ENCODE assay signal across 1 cellular context in genomic region chr4:83019794-83020497, GRCh38.
TF ChIP-seq lines count a peak whose summit lies in the region.

No MANE protein-coding gene starts in this region.

TF ChIP-seq in K562, 482 proteins besides CTCF, POLR2A, EP300 and RAD21 (continued from another document and continues in another):
- TF ChIP-seq SMARCA4 (IDR thresholded peaks at IDR 0.05) (peak; percentile 86), ZNF740 (CRISPR knock-in tag; IDR thresholded peaks at IDR 0.05) (no peak), ZNF740 (tag; IDR thresholded peaks at IDR 0.05) (no peak), ARID4B (CRISPR knock-in tag; IDR thresholded peaks at IDR 0.05) (no peak), POLR2AphosphoS5 (IDR thresholded peaks at IDR 0.05; ENCODE audit: control insufficient read depth, insufficient read depth, low read depth, low read length) (peak; percentile 66), NKRF (IDR thresholded peaks at IDR 0.05; ENCODE audit: borderline replicate concordance) (no peak), MTF1 (CRISPR knock-in tag; IDR thresholded peaks at IDR 0.05; ENCODE audit: borderline replicate concordance) (no peak), KLF16 (IDR thresholded peaks at IDR 0.05) (peak; percentile 73), GATA2 (CRISPR knock-in tag; IDR thresholded peaks at IDR 0.05) (peak; percentile 69; the same call in 1 of the 2 replicates), FOSL1 (tag; conservative IDR thresholded peaks at IDR 0.05) (0 out of 2 replicates have a peak, but pooled peaks have one; percentile 20), LARP7 (IDR thresholded peaks at IDR 0.05) (no peak), PBX2 (CRISPR knock-in tag; IDR thresholded peaks at IDR 0.05; ENCODE audit: low read depth) (no peak), PBX2 (tag; conservative IDR thresholded peaks at IDR 0.05; ENCODE audit: low read depth) (0 out of 2 replicates have a peak, but pooled peaks have one; percentile 35), RERE (CRISPR knock-in tag; IDR thresholded peaks at IDR 0.05; ENCODE audit: borderline replicate concordance) (no peak), ARID1B (IDR thresholded peaks at IDR 0.05) (peak; percentile 90), PYGO2 (tag; IDR thresholded peaks at IDR 0.05) (no peak), CC2D1A (IDR thresholded peaks at IDR 0.05) (peak; percentile 33; the same call in 1 of the 2 replicates), SMAD4 (CRISPR knock-in tag; conservative IDR thresholded peaks at IDR 0.05) (no peak), TEAD4 (IDR thresholded peaks at IDR 0.05; ENCODE audit: low read length) (peak; percentile 90), TEAD4 (CRISPR knock-in tag; IDR thresholded peaks at IDR 0.05; ENCODE audit: borderline replicate concordance) (no peak), NBN (IDR thresholded peaks at IDR 0.05; ENCODE audit: low read depth) (peak; percentile 67; the same call in 1 of the 2 replicates), SOX6 (IDR thresholded peaks at IDR 0.05) (peak; percentile 53; the same call in 1 of the 2 replicates), TCF3 (CRISPR knock-in tag; IDR thresholded peaks at IDR 0.05) (peak; percentile 90), MCM3 (IDR thresholded peaks at IDR 0.05) (no peak), FOXM1 (IDR thresholded peaks at IDR 0.05; ENCODE audit: low read depth) (peak; percentile 63), FOXM1 (CRISPR knock-in tag; IDR thresholded peaks at IDR 0.05; ENCODE audit: low read depth) (no peak), CBFA2T3 (IDR thresholded peaks at IDR 0.05) (peak; percentile 93), HDAC1 (IDR thresholded peaks at IDR 0.05) (peak in 1 of 2 experiments; percentile 37; a peak in 1 of 4 replicates), NCOR1 (IDR thresholded peaks at IDR 0.05) (peak; percentile 63; the same call in 1 of the 2 replicates), ZBTB40 (IDR thresholded peaks at IDR 0.05) (no peak), ZBTB40 (CRISPR knock-in tag; IDR thresholded peaks at IDR 0.05) (no peak), CBFA2T2 (conservative IDR thresholded peaks at IDR 0.05) (peak; percentile 82), PHB2 (IDR thresholded peaks at IDR 0.05; ENCODE audit: low read depth) (0 out of 2 replicates have a peak, but pooled peaks have one; percentile 49), EHMT2 (IDR thresholded peaks at IDR 0.05) (0 out of 2 replicates have a peak, but pooled peaks have one; percentile 30), BRD9 (IDR thresholded peaks at IDR 0.05; ENCODE audit: low read depth, partially characterized antibody) (peak; percentile 57), EWSR1 (IDR thresholded peaks at IDR 0.05; ENCODE audit: borderline replicate concordance, low read depth, partially characterized antibody) (no peak)
